ENCODE assay signal across 12 cellular contexts in the genomic region with DNA sequence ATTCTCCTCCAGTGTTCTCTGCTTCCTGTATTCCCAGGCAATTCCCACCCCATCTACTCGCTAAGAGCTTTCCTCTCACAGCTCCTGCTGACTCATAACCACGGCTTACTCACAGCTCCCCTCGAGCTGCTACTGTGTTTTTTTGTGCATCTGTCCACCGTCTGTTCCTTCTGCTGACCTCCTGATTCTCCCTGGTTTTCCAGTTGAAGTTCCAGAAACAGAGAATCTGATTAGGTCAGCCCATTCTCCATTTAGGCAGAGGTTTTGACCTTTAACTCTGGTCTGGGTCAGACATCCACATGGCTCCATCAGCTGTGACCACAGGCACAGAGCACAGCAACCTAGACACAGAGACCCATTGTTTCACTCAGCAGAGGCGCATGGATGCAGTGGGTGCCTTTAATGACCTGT. TPM values are rescaled to one million over a fixed set of nuclear protein-coding genes. Genes with fewer than 3 reads are reported as not detected.
DNase-seq lines count a peak whose midpoint lies in the region; TF ChIP-seq lines count a peak whose summit lies in the region.
"Had no signal": no experiment of that assay in that cellular context is flagged by ENCODE, and none has a peak within 500 bp of the region (broad histone marks: within the 10 kb centered on the region; RNA-seq: fewer than 3 reads in every experiment).

No MANE protein-coding gene starts in this region.

- POLR2A ChIA-PET in BJ (lab: Charles Lee) = no interaction called here
- POLR2A ChIA-PET in activated CD4-positive, alpha-beta T cell treated with anti-CD3 and anti-CD28 coated beads, Interleukin-2, amount 10 ng/mL, durations not matched to agents 7 days and 5 days (lab: Charles Lee) = no interaction called here

- H3K36me3 Mint-ChIP-seq in activated CD4-positive, alpha-beta T cell treated with anti-CD3 and anti-CD28 coated beads, Interleukin-2, amount 10 ng/mL, durations not matched to agents 7 days and 5 days (ENCODE audit: low read depth) = no peaks in the 10 kb centered on the region

- H3K4me3 ChIP-seq in BJ (ENCODE audit: low read depth, low read length) (no peak overlapping the region), brain microvascular endothelial cell (ENCODE audit: low read depth, low read length) (no peak overlapping the region)
- H3K4me3 ChIP-seq: cardiac muscle cell, spleen had no signal

- peaks cover 3% of the 10 kb centered on the region for H3K9me3 Mint-ChIP-seq in activated CD4-positive, alpha-beta T cell treated with anti-CD3 and anti-CD28 coated beads, Interleukin-2, amount 10 ng/mL, durations not matched to agents 7 days and 5 days

- no peak overlapping the region for H3K4me3 Mint-ChIP-seq in activated CD4-positive, alpha-beta T cell treated with anti-CD3 and anti-CD28 coated beads, Interleukin-2, amount 10 ng/mL, durations not matched to agents 7 days and 5 days
- H3K4me3 Mint-ChIP-seq: activated CD8-positive, alpha-beta T cell treated with anti-CD3 and anti-CD28 coated beads, Interleukin-2, amount 10 ng/mL, durations not matched to agents 7 days and 5 days had no signal

- H3K27ac Mint-ChIP-seq in activated CD4-positive, alpha-beta T cell treated with anti-CD3 and anti-CD28 coated beads, Interleukin-2, amount 10 ng/mL, durations not matched to agents 7 days and 5 days = no peak overlapping the region
- H3K27ac Mint-ChIP-seq: activated CD8-positive, alpha-beta T cell treated with anti-CD3 and anti-CD28 coated beads, Interleukin-2, amount 10 ng/mL, durations not matched to agents 7 days and 5 days had no signal

- H3K27ac ChIP-seq in brain microvascular endothelial cell = no peak overlapping the region
- H3K27ac ChIP-seq: cardiac muscle cell, spleen had no signal

- H3K4me1 Mint-ChIP-seq in activated CD4-positive, alpha-beta T cell treated with anti-CD3 and anti-CD28 coated beads, Interleukin-2, amount 10 ng/mL, durations not matched to agents 7 days and 5 days = peaks cover 8% of the 10 kb centered on the region

- DNase-seq in BJ (ENCODE audit: low read depth) (peak; percentile 91), M059J (ENCODE audit: low read depth) (peak; percentile 94), brain microvascular endothelial cell (peak; percentile 93), lung microvascular endothelial cell (ENCODE audit: low read depth in 2 of 2) (peak; percentile 37 to 93), NCI-H1105 (lab: John Stamatoyannopoulos, UW) (no peak), NCI-H2227 (lab: John Stamatoyannopoulos, UW; ENCODE audit: unreplicated experiment) (no peak), NCI-H1417 treated with DMSO at 0.1 percent for 48 hours (lab: John Stamatoyannopoulos, UW) (no peak)
- DNase-seq in activated CD4-positive, alpha-beta T cell treated with anti-CD3 and anti-CD28 coated beads, Interleukin-2, amount 10 ng/mL, durations not matched to agents 7 days and 5 days = no peak
- DNase-seq: activated CD8-positive, alpha-beta T cell treated with anti-CD3 and anti-CD28 coated beads, Interleukin-2, amount 10 ng/mL, durations not matched to agents 7 days and 5 days; NK-92 treated with Interleukin-12 subunit alpha and Interleukin-12 subunit beta, amount 100 ng/mL, for 24 hours; spleen had no signal

- peaks cover 3% of the 10 kb centered on the region for H3K27me3 Mint-ChIP-seq in activated CD4-positive, alpha-beta T cell treated with anti-CD3 and anti-CD28 coated beads, Interleukin-2, amount 10 ng/mL, durations not matched to agents 7 days and 5 days

- in situ Hi-C loops in brain microvascular endothelial cell (cut with HindIII; ENCODE audit: low pct_ligation_motif_present, low sequenced_read_pairs) = no loop called here

- H3K27me3 ChIP-seq in BJ (ENCODE audit: control insufficient read depth, insufficient read depth, low read length) = peaks cover 2% of the 10 kb centered on the region; the same call in 1 of the 2 replicates
- no peaks in the 10 kb centered on the region for H3K27me3 ChIP-seq in brain microvascular endothelial cell (replicated peaks)
- H3K27me3 ChIP-seq: cardiac muscle cell, spleen had no signal

- TF ChIP-seq CTCF in BJ (IDR thresholded peaks at IDR 0.05; ENCODE audit: insufficient read depth, low read depth, low read length) (no peak), brain microvascular endothelial cell (IDR thresholded peaks at IDR 0.05; ENCODE audit: low read depth, low read length, missing control alignments) (no peak)

- CTCF ChIA-PET in BJ (lab: Yijun Ruan, JAX) = interaction anchor here (0.6 to 2.9 kb wide), 3 partner anchors 94 to 543 kb away, joined by 3 to 11 read pairs (median 3); no protein-coding TSS in a partner anchor
- CTCF ChIA-PET in activated CD4-positive, alpha-beta T cell treated with anti-CD3 and anti-CD28 coated beads, Interleukin-2, amount 10 ng/mL, durations not matched to agents 7 days and 5 days (lab: Charles Lee) = interaction anchor here (1.0 kb wide), 2 partner anchors 13 to 20 kb away, joined by 3 read pairs; no protein-coding TSS in a partner anchor

- no peaks in the 10 kb centered on the region for H3K36me3 ChIP-seq in BJ (ENCODE audit: control insufficient read depth, insufficient read depth, low read length)
- H3K36me3 ChIP-seq in brain microvascular endothelial cell (replicated peaks) = no peaks in the 10 kb centered on the region
- H3K36me3 ChIP-seq: cardiac muscle cell, spleen had no signal

RNA-seq across cellular contexts. Expression of a gene that starts 5.5 kb away (rescaled TPM):
- polyA plus RNA-seq in BJ (2011; rRNA removed) = 15.7 and 33.0 TPM in 2 replicates
- polyA minus RNA-seq in BJ (2011; rRNA and poly(A)+ RNA removed) = 3.0 and 3.3 TPM in 2 replicates
- total RNA-seq in M059J (2014; rRNA removed; shearing (Covaris generic)) = 50.7 and 54.1 TPM in 2 replicates
- total RNA-seq in lung microvascular endothelial cell = 8.9 and 16.6 TPM in 2 replicates
- 10 to 100 TPM; 12.2 TPM for total RNA-seq in activated CD4-positive, alpha-beta T cell treated with anti-CD3 and anti-CD28 coated beads, Interleukin-2, amount 10 ng/mL, durations not matched to agents 7 days and 5 days

RNA-seq across cellular contexts. Expression of a gene that starts 45.7 kb away (rescaled TPM):
- 13.0 and 25.0 TPM in 2 replicates for polyA plus RNA-seq in BJ (2011; rRNA removed)
- polyA minus RNA-seq in BJ (2011; rRNA and poly(A)+ RNA removed) = 33.2 and 34.2 TPM in 2 replicates
- total RNA-seq in M059J (2014; rRNA removed; shearing (Covaris generic)) = 7.1 and 9.1 TPM in 2 replicates
- total RNA-seq in lung microvascular endothelial cell = 34.9 and 61.5 TPM in 2 replicates
- 10 to 100 TPM; 47.6 to 63.4 TPM for total RNA-seq in activated CD4-positive, alpha-beta T cell treated with anti-CD3 and anti-CD28 coated beads, Interleukin-2, amount 10 ng/mL, durations not matched to agents 7 days and 5 days

Comparison
In these comparisons a context has a peak if more than half of its experiments do, and no peak if none do; other contexts are left out.
1. DNase-seq: peak in BJ (single experiment), M059J (single experiment), brain microvascular endothelial cell (single experiment) and lung microvascular endothelial cell (2 of 2); none in NCI-H1105 (single experiment), NCI-H2227 (single experiment), activated CD4-positive, alpha-beta T cell treated with anti-CD3 and anti-CD28 coated beads, Interleukin-2, amount 10 ng/mL, durations not matched to agents 7 days and 5 days (single experiment) and NCI-H1417 treated with DMSO at 0.1 percent for 48 hours (single experiment).